ENCODE assay signal across 12 cellular contexts in genomic region chr3:43733459-43734384, GRCh38. TPM values are rescaled to one million over a fixed set of nuclear protein-coding genes. Genes with fewer than 3 reads are reported as not detected.
DNase-seq lines count a peak whose midpoint lies in the region; ATAC-seq and TF ChIP-seq lines count a peak whose summit lies in the region.
"Had no signal": no experiment of that assay in that cellular context is flagged by ENCODE, and none has a peak within 500 bp of the region (broad histone marks: within the 10 kb centered on the region; RNA-seq: fewer than 3 reads in every experiment).

No MANE protein-coding gene starts in this region.

- ATAC-seq in HG02623 (IDR thresholded peaks at IDR 0.05; ENCODE audit: unreplicated experiment): no peak
- ATAC-seq: GM12878 had no signal

- peak overlapping the region; percentile 31 for H3K27ac ChIP-seq in HUES48 (ENCODE audit: low read depth, low read length)
- H3K27ac ChIP-seq in thyroid gland: peak overlapping the region; percentile 70 to 83 (median 80)
- no peak overlapping the region for H3K27ac ChIP-seq in A673 (ENCODE audit: low read depth, low read length, poor library complexity, severe bottlenecking)
- H3K27ac ChIP-seq: PC-9 had no signal

- CTCF ChIA-PET in A673 (lab: Charles Lee): no interaction called here

- H3K4me1 ChIP-seq in HUES48 (ENCODE audit: control insufficient read depth, insufficient read depth, low read length) (peaks cover 17% of the 10 kb centered on the region), thyroid gland (peaks cover 55 to 59% of the 10 kb centered on the region in 2 donors), A673 (ENCODE audit: insufficient read depth, low read length, poor library complexity, severe bottlenecking) (no peaks in the 10 kb centered on the region)

- TF ChIP-seq POLR2A in thyroid gland (IDR thresholded peaks at IDR 0.05): no peak

- H3K27me3 ChIP-seq in HUES48 (ENCODE audit: control insufficient read depth, insufficient read depth, low read length) (no peaks in the 10 kb centered on the region), thyroid gland (no peaks in the 10 kb centered on the region), A673 (replicated peaks; ENCODE audit: insufficient read depth, low read depth, low read length, poor library complexity) (no peaks in the 10 kb centered on the region)

- H3K36me3 ChIP-seq in HUES48 (ENCODE audit: control insufficient read depth, insufficient read depth, low read length) (no peaks in the 10 kb centered on the region), thyroid gland (no peaks in the 10 kb centered on the region), A673 (ENCODE audit: insufficient read depth, low read length, poor library complexity, severe bottlenecking) (no peaks in the 10 kb centered on the region)

- H3K27me3 Mint-ChIP-seq in T-helper 2 cell treated with Interferon-gamma antibody and Interleukin-4, amounts not matched to agents 5 μg/mL and 100 μg/mL, for 36 hours (ENCODE audit: low read depth): no peaks in the 10 kb centered on the region
- H3K27me3 Mint-ChIP-seq: memory B cell had no signal

- TF ChIP-seq CTCF in choroid plexus epithelial cell (conservative IDR thresholded peaks at IDR 0.05; ENCODE audit: low read depth, low read length) (no peak), thyroid gland (IDR thresholded peaks at IDR 0.05) (peak in 1 of 6 experiments; percentile 16), A673 (conservative IDR thresholded peaks at IDR 0.05; ENCODE audit: low read depth, low read length) (no peak)

- no peaks in the 10 kb centered on the region for H3K4me1 Mint-ChIP-seq in T-helper 2 cell treated with Interferon-gamma antibody and Interleukin-4, amounts not matched to agents 5 μg/mL and 100 μg/mL, for 36 hours (ENCODE audit: low read depth)
- H3K4me1 Mint-ChIP-seq: memory B cell had no signal

- BruUV-seq in A673 (replicated peaks; lab: Mats Ljungman, UMichigan): no TSS peak

- no peak overlapping the region for H3K4me3 Mint-ChIP-seq in T-helper 2 cell treated with Interferon-gamma antibody and Interleukin-4, amounts not matched to agents 5 μg/mL and 100 μg/mL, for 36 hours
- H3K4me3 Mint-ChIP-seq: memory B cell had no signal

- POLR2A ChIA-PET in A673 (lab: Charles Lee; ENCODE audit: low non-redundant PET): no interaction called here

- WGBS in thyroid gland, 2 donors: 29 to 31% methylated on average over 6 of the region's 6 CpGs

- peaks cover 1% of the 10 kb centered on the region for H3K36me3 Mint-ChIP-seq in T-helper 2 cell treated with Interferon-gamma antibody and Interleukin-4, amounts not matched to agents 5 μg/mL and 100 μg/mL, for 36 hours (ENCODE audit: low read depth)

- H3K27ac Mint-ChIP-seq in T-helper 2 cell treated with Interferon-gamma antibody and Interleukin-4, amounts not matched to agents 5 μg/mL and 100 μg/mL, for 36 hours: no peak overlapping the region
- H3K27ac Mint-ChIP-seq: memory B cell had no signal

- no peak overlapping the region for H3K4me3 ChIP-seq in HUES48 (ENCODE audit: low read depth, low read length)
- H3K4me3 ChIP-seq in choroid plexus epithelial cell (ENCODE audit: low read depth, low read length): no peak overlapping the region
- H3K4me3 ChIP-seq in thyroid gland (replicated peaks in 1 of 3): no peak overlapping the region
- H3K4me3 ChIP-seq in A673 (ENCODE audit: low read depth, low read length, poor library complexity, severe bottlenecking): no peak overlapping the region
- H3K4me3 ChIP-seq: GM12878, PC-9 had no signal

- DNase-seq in choroid plexus epithelial cell (ENCODE audit: low read depth) (peak; percentile 34), iPS-NIHi11 (ENCODE audit: low spot score) (peak; percentile 50), thyroid gland (peak; percentile 95 to 97), A673 (ENCODE audit: low spot score) (no peak)
- no peak for DNase-seq in T-helper 2 cell treated with Interferon-gamma antibody and Interleukin-4, amounts not matched to agents 5 μg/mL and 100 μg/mL, for 36 hours (ENCODE audit: low spot score)
- DNase-seq: amniotic stem cell, NCI-H1930, PC-9 had no signal

- H3K9me3 Mint-ChIP-seq in T-helper 2 cell treated with Interferon-gamma antibody and Interleukin-4, amounts not matched to agents 5 μg/mL and 100 μg/mL, for 36 hours: no peaks in the 10 kb centered on the region
- H3K9me3 Mint-ChIP-seq: memory B cell had no signal

- intact Hi-C loops in thyroid gland (cut with DNase I): no loop called here
- intact Hi-C loops in A673 (cut with micrococcal nuclease; ENCODE audit: unreplicated experiment): no loop called here

- H3K9me3 ChIP-seq in HUES48 (ENCODE audit: control insufficient read depth, insufficient read depth, low read length) (no peaks in the 10 kb centered on the region), thyroid gland (no peaks in the 10 kb centered on the region), A673 (ENCODE audit: low read depth, low read length, poor library complexity, severe bottlenecking) (no peaks in the 10 kb centered on the region)

- no peak overlapping the region for H3K9ac ChIP-seq in HUES48 (ENCODE audit: low read depth, low read length)

RNA-seq across cellular contexts. Expression of gene ABHD5, which starts 43.0 kb away (rescaled TPM):
- 10 to 100 TPM; 33.1 to 45.4 (median 36.6) TPM for total RNA-seq in thyroid gland
- total RNA-seq in A673 (2021): 6.3 and 9.9 TPM in 2 replicates

Comparison
In these comparisons a context has a peak if more than half of its experiments do, and no peak if none do; other contexts are left out.
1. DNase-seq: peak in choroid plexus epithelial cell (single experiment), iPS-NIHi11 (single experiment) and thyroid gland (2 of 2); none in T-helper 2 cell treated with Interferon-gamma antibody and Interleukin-4, amounts not matched to agents 5 μg/mL and 100 μg/mL, for 36 hours (single experiment) and A673 (single experiment).